11 cellular contexts compared by ENCODE assay signal in the genomic region with DNA sequence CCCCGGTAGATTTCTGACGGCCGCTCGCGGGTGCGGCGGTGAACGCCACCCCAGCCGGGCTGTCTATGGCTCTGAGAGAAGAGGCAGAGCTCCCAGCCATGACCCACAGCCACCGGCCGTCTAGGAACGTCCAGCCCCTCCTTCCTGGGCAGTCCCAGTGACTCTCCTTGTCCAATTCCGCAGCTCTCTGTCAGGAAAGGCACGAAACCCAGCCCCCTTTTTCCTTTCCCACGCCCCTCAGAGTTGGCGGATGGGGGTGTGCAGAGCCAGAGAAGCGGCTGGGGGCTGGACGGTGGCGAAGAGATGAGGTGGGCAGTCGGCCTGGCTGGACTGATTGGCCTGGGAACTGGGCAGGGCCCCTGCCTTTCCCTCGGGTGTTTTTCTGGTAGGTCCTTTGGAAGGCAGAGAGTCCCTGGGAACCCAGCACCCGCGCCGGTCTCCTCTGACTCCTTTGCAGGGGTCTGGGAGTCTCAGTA. TPM values are rescaled to one million over a fixed set of nuclear protein-coding genes. Genes with fewer than 3 reads are reported as not detected.
DNase-seq lines count a peak whose midpoint lies in the region; ATAC-seq, FAIRE-seq and TF ChIP-seq lines count a peak whose summit lies in the region.
"Had no signal": no experiment of that assay in that cellular context is flagged by ENCODE, and none has a peak within 500 bp of the region (broad histone marks: within the 10 kb centered on the region; RNA-seq: fewer than 3 reads in every experiment).

No MANE protein-coding gene starts in this region.

- DNase-seq in heart left ventricle (peak in 1 of 5 donors; percentile 36), Right ventricle myocardium superior (no peak), CD14-positive monocyte (ENCODE audit: low spot score) (no peak), RCC 7860 (ENCODE audit: low spot score) (no peak)
- DNase-seq: Karpas-422, kidney glomerular epithelial cell had no signal

- no peaks in the 10 kb centered on the region for H3K36me3 ChIP-seq in heart left ventricle
- H3K36me3 ChIP-seq in ectodermal cell (ENCODE audit: control insufficient read depth, insufficient read depth, low read length), result no peaks in the 10 kb centered on the region

- TF ChIP-seq CTCF in heart left ventricle (IDR thresholded peaks at IDR 0.05), result no peak
- no peak for TF ChIP-seq CTCF in nephron (IDR thresholded peaks at IDR 0.05; ENCODE audit: unreplicated experiment in 3 of 3)
- TF ChIP-seq CTCF in CD14-positive monocyte (IDR thresholded peaks at IDR 0.05), result no peak

- H3K4me1 ChIP-seq in heart left ventricle, result peaks cover 0 to 22% (median 4%) of the 10 kb centered on the region in 12 donors
- H3K4me1 ChIP-seq in ectodermal cell (ENCODE audit: control insufficient read depth, insufficient read depth, low read length), result peaks cover 11% of the 10 kb centered on the region

- no peaks in the 10 kb centered on the region for H3K9me3 Mint-ChIP-seq in nephron
- H3K9me3 Mint-ChIP-seq in CD14-positive monocyte, result peaks cover 0 to 20% (median 12%) of the 10 kb centered on the region in 7 donors
- H3K9me3 Mint-ChIP-seq: activated B cell treated with CpG ODN at 0.5 μM for 24 hours had no signal

- H3K27ac ChIP-seq in heart left ventricle (peak overlapping the region in 3 of 12 donors; percentile 1 to 59 (median 8)), ectodermal cell (ENCODE audit: insufficient read depth, low read depth, low read length, poor library complexity, severe bottlenecking) (no peak overlapping the region)

- peaks cover 43% of the 10 kb centered on the region for H3K4me1 Mint-ChIP-seq in nephron
- H3K4me1 Mint-ChIP-seq in CD14-positive monocyte, result peaks cover 7% of the 10 kb centered on the region

- H3K4me3 Mint-ChIP-seq in nephron (peak overlapping the region; percentile 76 to 82 (median 79)), CD14-positive monocyte (peak overlapping the region in 1 of 2 donors; percentile 59)

- peak overlapping the region in 1 of 3 experiments; percentile 46 for H3K27ac Mint-ChIP-seq in nephron
- no peak overlapping the region for H3K27ac Mint-ChIP-seq in CD14-positive monocyte
- H3K27ac Mint-ChIP-seq: activated B cell treated with CpG ODN at 0.5 μM for 24 hours had no signal

- WGBS in heart left ventricle, 4 donors, result 30 to 42% (median 34%) methylated on average over 19 to 24 of the region's 24 CpGs
- 5 to 6% methylated on average over 24 of the region's 24 CpGs for WGBS in ectodermal cell, 2 experiments

- no peak for FAIRE-seq in RCC 7860 (lab: Jason Lieb, UNC)

- H3K36me3 Mint-ChIP-seq in nephron (ENCODE audit: low read depth), result no peaks in the 10 kb centered on the region
- peaks cover 4 to 15% of the 10 kb centered on the region in 2 donors for H3K36me3 Mint-ChIP-seq in CD14-positive monocyte

- no peak for TF ChIP-seq POLR2A in heart left ventricle (IDR thresholded peaks at IDR 0.05)

- H3K9me3 ChIP-seq in heart left ventricle (no peaks in the 10 kb centered on the region), ectodermal cell (ENCODE audit: control insufficient read depth, low read length) (no peaks in the 10 kb centered on the region)

- intact Hi-C loops in heart left ventricle (cut with DNase I), result loop anchor here in 5 of 10 donors (5.0 to 10.0 kb wide), 4 partner anchors 48 to 161 kb away; a partner anchor contains a TSS
- intact Hi-C loops in Right ventricle myocardium superior (cut with DNase I), result loop anchor here (2.0 kb wide), 1 partner anchor 29 kb away; a partner anchor contains a TSS
- intact Hi-C loops in CD14-positive monocyte (cut with micrococcal nuclease), result no loop called here

- H3K27me3 Mint-ChIP-seq in nephron (ENCODE audit: low read depth) (peaks cover 66% of the 10 kb centered on the region), CD14-positive monocyte (ENCODE audit: low read depth in 3 of 3) (peaks cover 62 to 89% (median 75%) of the 10 kb centered on the region in 3 donors)

- H3K4me3 ChIP-seq in heart left ventricle (peak overlapping the region in 11 of 12 donors; percentile 22 to 83 (median 60)), ectodermal cell (ENCODE audit: insufficient read depth, low read depth, low read length) (peak overlapping the region; percentile 1)

- H3K27me3 ChIP-seq in heart left ventricle (peaks cover 0 to 33% (median 4%) of the 10 kb centered on the region in 9 donors), ectodermal cell (ENCODE audit: control insufficient read depth, insufficient read depth, low read length, poor library complexity, severe bottlenecking) (peaks cover 79% of the 10 kb centered on the region)

- ATAC-seq in heart left ventricle, result peak in 2 of 4 donors; percentile 14 to 23
- no peak for ATAC-seq in Right ventricle myocardium superior (ENCODE audit: poor library complexity)
- ATAC-seq in HG03354 (IDR thresholded peaks at IDR 0.05; ENCODE audit: poor library complexity, severe bottlenecking, unreplicated experiment), result no peak
- ATAC-seq in GM21390 (IDR thresholded peaks at IDR 0.05; ENCODE audit: unreplicated experiment), result no peak

RNA-seq across cellular contexts. Expression of a gene that starts 1.5 kb away (rescaled TPM):
- total RNA-seq in heart left ventricle (1 to 10 TPM; 2.5 to 6.4 (median 4.2) TPM), Right ventricle myocardium superior (2.9 TPM)
- polyA plus RNA-seq in heart left ventricle (1 to 10 TPM; 2.7 to 2.9 TPM), CD14-positive monocyte (not detected)
- polyA plus RNA-seq in ectodermal cell (2013, experiment 1 of 4), result 6.6 TPM
- 7.2 TPM for polyA plus RNA-seq in ectodermal cell (2013, experiment 2 of 4)
- polyA plus RNA-seq in ectodermal cell (2013, experiment 3 of 4), result 7.8 TPM
- polyA plus RNA-seq in ectodermal cell (2013, experiment 4 of 4), result 9.7 TPM

RNA-seq across cellular contexts. Expression of a gene that starts 30.0 kb away (rescaled TPM):
- total RNA-seq in heart left ventricle, result 100 to 1,000 TPM; 122 to 356 (median 208) TPM
- 100 to 1,000 TPM; 173 to 188 TPM for polyA plus RNA-seq in heart left ventricle
- 277 TPM for total RNA-seq in Right ventricle myocardium superior
- 93.2 TPM for polyA plus RNA-seq in ectodermal cell (2013, experiment 1 of 4)
- polyA plus RNA-seq in ectodermal cell (2013, experiment 2 of 4), result 88.5 TPM
- polyA plus RNA-seq in ectodermal cell (2013, experiment 3 of 4), result 71.9 TPM
- 84.4 TPM for polyA plus RNA-seq in ectodermal cell (2013, experiment 4 of 4)
- 100 to 1,000 TPM; 102 to 103 TPM for polyA plus RNA-seq in CD14-positive monocyte

RNA-seq across cellular contexts. Expression of a gene that starts 41.6 kb away (rescaled TPM):
- total RNA-seq in heart left ventricle (10 to 100 TPM; 24.6 to 78.8 (median 51.0) TPM), Right ventricle myocardium superior (45.6 TPM)
- polyA plus RNA-seq in heart left ventricle (10 to 100 TPM; 42.3 to 66.8 TPM), CD14-positive monocyte (10 to 100 TPM; 27.3 to 33.1 TPM)
- polyA plus RNA-seq in ectodermal cell (2013, experiment 1 of 4), result 346 TPM
- 315 TPM for polyA plus RNA-seq in ectodermal cell (2013, experiment 2 of 4)
- polyA plus RNA-seq in ectodermal cell (2013, experiment 3 of 4), result 297 TPM
- polyA plus RNA-seq in ectodermal cell (2013, experiment 4 of 4), result 300 TPM
